Comparison of ENCODE assay signal across 1 cellular context in the genomic region with DNA sequence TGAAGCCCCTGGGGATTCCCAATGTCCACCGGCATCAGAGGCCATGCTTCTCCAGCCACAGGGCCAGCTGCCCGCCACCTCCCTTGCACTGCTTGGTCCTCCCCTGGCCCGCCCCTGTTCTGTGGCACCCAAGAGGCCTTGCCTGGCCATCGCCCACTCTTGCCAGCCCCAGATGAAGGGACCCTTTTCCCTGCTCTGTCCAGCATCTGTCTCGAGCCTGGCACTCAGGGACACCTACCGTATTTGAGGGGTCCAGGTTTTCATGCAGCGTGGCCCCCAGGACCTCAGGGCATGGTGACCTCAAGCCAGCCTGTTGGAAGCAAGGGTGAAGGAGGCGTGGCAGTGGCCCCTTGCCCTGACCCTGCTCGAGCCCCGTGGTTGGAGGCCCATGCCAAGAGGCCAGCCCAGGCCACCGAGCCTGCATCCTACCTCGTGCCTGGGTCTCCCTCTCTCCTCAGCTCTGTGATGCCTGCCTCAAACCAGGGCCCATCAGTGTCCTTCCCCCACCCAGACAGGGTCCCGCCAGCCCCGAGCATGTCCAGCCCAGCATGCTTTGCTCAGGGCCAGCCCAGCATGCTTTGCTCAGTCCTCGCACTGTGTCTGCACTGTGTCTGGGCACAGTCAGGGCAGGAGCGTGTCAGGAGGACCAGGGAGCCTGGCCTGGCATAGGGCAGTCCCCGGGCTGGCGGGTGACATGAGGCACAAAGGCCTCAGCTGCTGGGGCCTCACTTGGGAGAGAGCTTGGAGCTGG.
TF ChIP-seq lines count a peak whose summit lies in the region.

No MANE protein-coding gene starts in this region.

TF ChIP-seq in H1, 55 proteins besides CTCF, POLR2A, EP300 and RAD21:
- TF ChIP-seq KDM5A (IDR thresholded peaks at IDR 0.05; ENCODE audit: low read length) (no peak), HDAC6 (IDR thresholded peaks at IDR 0.05; ENCODE audit: low read depth, low read length) (no peak), POU5F1 (IDR thresholded peaks at IDR 0.05; ENCODE audit: low read depth, low read length) (no peak), ZNF274 (IDR thresholded peaks at IDR 0.05; ENCODE audit: borderline replicate concordance, extremely low read depth, low read length) (no peak), YY1 (IDR thresholded peaks at IDR 0.05; ENCODE audit: low read depth, low read length) (no peak), NRF1 (IDR thresholded peaks at IDR 0.05; ENCODE audit: low read depth, low read length) (no peak)
- TF ChIP-seq, protein P1, sequence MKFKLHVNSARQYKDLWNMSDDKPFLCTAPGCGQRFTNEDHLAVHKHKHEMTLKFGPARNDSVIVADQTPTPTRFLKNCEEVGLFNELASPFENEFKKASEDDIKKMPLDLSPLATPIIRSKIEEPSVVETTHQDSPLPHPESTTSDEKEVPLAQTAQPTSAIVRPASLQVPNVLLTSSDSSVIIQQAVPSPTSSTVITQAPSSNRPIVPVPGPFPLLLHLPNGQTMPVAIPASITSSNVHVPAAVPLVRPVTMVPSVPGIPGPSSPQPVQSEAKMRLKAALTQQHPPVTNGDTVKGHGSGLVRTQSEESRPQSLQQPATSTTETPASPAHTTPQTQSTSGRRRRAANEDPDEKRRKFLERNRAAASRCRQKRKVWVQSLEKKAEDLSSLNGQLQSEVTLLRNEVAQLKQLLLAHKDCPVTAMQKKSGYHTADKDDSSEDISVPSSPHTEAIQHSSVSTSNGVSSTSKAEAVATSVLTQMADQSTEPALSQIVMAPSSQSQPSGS (IDR thresholded peaks at IDR 0.05; ENCODE audit: low read length) = no peak
TF ChIP-seq in H1: peak in this region for 0.
